ENCODE assay signal across 1 cellular context in the genomic region with DNA sequence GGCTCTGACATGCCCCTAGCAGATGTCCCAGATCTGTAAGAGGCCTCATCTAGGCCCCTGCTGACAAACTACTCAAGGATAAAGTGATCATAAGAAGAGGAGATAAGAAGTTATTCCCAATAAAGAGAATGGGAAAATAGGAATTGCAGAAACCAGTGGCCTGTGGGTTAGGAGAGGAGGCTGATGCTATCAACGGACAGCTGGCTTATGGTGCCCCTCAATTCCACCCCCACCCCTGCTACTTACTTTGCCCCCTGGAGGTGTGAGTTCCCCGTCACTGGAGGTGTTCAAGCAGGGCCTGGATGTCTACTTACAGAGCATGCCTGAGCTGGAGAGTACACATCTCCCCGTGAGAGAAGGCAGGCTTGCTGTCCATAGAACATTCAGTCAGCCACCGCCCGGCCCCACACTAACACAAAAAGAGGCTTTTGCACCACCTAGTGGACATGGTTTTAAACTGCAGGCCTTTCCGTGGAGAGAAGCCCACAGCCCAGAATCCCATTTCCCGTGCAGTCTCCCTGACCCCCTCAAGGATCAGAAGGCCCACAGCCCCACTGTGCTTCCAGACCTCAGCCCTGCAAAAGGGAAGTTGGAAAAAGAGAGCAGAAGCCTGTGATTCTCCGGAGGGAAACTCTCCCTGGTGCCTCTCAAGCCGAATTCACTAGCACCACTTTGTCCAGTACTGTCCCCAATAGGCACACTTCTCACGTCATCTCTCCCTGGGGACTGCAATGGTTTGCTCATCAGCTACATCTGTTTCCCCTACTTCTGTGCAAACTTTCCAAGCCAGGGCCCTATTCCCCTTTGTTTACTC.
A peak's percentile ranks its signal among the peaks of the same experiment; 100 is the strongest.
TF ChIP-seq lines count a peak whose summit lies in the region.

No MANE protein-coding gene starts in this region.

TF ChIP-seq in HepG2, 621 proteins besides CTCF, POLR2A, EP300 and RAD21 (continued from another document and continues in another):
- no peak for TF ChIP-seq GMEB1 (CRISPR knock-in tag; IDR thresholded peaks at IDR 0.05; ENCODE audit: borderline replicate concordance)
- TF ChIP-seq ZNF572 (CRISPR knock-in tag; IDR thresholded peaks at IDR 0.05), result 0 out of 2 replicates have a peak, but pooled peaks have one; percentile 31
- 0 out of 2 replicates have a peak, but pooled peaks have one; percentile 45 for TF ChIP-seq ZNF614 (CRISPR knock-in tag; IDR thresholded peaks at IDR 0.05; ENCODE audit: borderline replicate concordance)
- TF ChIP-seq AGO2 (optimal IDR thresholded peaks at IDR 0.05; ENCODE audit: low read depth, low read length), result no peak
- TF ChIP-seq ZNF710 (CRISPR knock-in tag; IDR thresholded peaks at IDR 0.05; ENCODE audit: borderline replicate concordance), result no peak
- 0 out of 2 replicates have a peak, but pooled peaks have one; percentile 23 for TF ChIP-seq ARNT2 (CRISPR knock-in tag; IDR thresholded peaks at IDR 0.05; ENCODE audit: low read depth)
- TF ChIP-seq, protein P1, sequence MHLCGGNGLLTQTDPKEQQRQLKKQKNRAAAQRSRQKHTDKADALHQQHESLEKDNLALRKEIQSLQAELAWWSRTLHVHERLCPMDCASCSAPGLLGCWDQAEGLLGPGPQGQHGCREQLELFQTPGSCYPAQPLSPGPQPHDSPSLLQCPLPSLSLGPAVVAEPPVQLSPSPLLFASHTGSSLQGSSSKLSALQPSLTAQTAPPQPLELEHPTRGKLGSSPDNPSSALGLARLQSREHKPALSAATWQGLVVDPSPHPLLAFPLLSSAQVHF (CRISPR knock-in tag; IDR thresholded peaks at IDR 0.05), result no peak
- no peak for TF ChIP-seq GTF3A (CRISPR knock-in tag; conservative IDR thresholded peaks at IDR 0.05)
- no peak for TF ChIP-seq NFE2 (CRISPR knock-in tag; IDR thresholded peaks at IDR 0.05)
- no peak for TF ChIP-seq HMGXB3 (CRISPR knock-in tag; IDR thresholded peaks at IDR 0.05; ENCODE audit: borderline replicate concordance)
- TF ChIP-seq ZNF512 (CRISPR knock-in tag; IDR thresholded peaks at IDR 0.05), result no peak
- TF ChIP-seq, protein P2, sequence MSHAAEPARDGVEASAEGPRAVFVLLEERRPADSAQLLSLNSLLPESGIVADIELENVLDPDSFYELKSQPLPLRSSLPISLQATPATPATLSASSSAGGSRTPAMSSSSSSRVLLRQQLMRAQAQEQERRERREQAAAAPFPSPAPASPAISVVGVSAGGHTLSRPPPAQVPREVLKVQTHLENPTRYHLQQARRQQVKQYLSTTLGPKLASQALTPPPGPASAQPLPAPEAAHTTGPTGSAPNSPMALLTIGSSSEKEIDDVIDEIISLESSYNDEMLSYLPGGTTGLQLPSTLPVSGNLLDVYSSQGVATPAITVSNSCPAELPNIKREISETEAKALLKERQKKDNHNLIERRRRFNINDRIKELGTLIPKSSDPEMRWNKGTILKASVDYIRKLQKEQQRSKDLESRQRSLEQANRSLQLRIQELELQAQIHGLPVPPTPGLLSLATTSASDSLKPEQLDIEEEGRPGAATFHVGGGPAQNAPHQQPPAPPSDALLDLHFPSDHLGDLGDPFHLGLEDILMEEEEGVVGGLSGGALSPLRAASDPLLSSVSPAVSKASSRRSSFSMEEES (CRISPR knock-in tag; IDR thresholded peaks at IDR 0.05), result no peak
- no peak for TF ChIP-seq NR2F2 (IDR thresholded peaks at IDR 0.05; ENCODE audit: borderline replicate concordance, low read depth)
- no peak for TF ChIP-seq GMEB2 (CRISPR knock-in tag; IDR thresholded peaks at IDR 0.05; ENCODE audit: low read depth)
- TF ChIP-seq ZFAT (CRISPR knock-in tag; conservative IDR thresholded peaks at IDR 0.05), result no peak
- no peak for TF ChIP-seq ONECUT2 (CRISPR knock-in tag; IDR thresholded peaks at IDR 0.05)
- TF ChIP-seq ZNF292 (CRISPR knock-in tag; IDR thresholded peaks at IDR 0.05; ENCODE audit: borderline replicate concordance, low read depth), result no peak
- TF ChIP-seq ZNF790 (CRISPR knock-in tag; IDR thresholded peaks at IDR 0.05; ENCODE audit: borderline replicate concordance), result no peak
- peak; percentile 25 for TF ChIP-seq YY1 (IDR thresholded peaks at IDR 0.05; ENCODE audit: insufficient read depth, insufficient replicate concordance, low read depth, low read length)
- TF ChIP-seq ZBTB39 (CRISPR knock-in tag; IDR thresholded peaks at IDR 0.05), result no peak
- no peak for TF ChIP-seq HNRNPL (IDR thresholded peaks at IDR 0.05; ENCODE audit: low read depth, low read length)
- TF ChIP-seq, protein P3, sequence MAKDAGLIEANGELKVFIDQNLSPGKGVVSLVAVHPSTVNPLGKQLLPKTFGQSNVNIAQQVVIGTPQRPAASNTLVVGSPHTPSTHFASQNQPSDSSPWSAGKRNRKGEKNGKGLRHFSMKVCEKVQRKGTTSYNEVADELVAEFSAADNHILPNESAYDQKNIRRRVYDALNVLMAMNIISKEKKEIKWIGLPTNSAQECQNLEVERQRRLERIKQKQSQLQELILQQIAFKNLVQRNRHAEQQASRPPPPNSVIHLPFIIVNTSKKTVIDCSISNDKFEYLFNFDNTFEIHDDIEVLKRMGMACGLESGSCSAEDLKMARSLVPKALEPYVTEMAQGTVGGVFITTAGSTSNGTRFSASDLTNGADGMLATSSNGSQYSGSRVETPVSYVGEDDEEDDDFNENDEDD (CRISPR knock-in tag; IDR thresholded peaks at IDR 0.05; ENCODE audit: borderline replicate concordance), result no peak
- 0 out of 2 replicates have a peak, but pooled peaks have one; percentile 32 for TF ChIP-seq FOXC1 (CRISPR knock-in tag; IDR thresholded peaks at IDR 0.05; ENCODE audit: borderline replicate concordance)
- no peak for TF ChIP-seq CBX2 (IDR thresholded peaks at IDR 0.05; ENCODE audit: low read depth, low read length)
- no peak for TF ChIP-seq CBX2 (CRISPR knock-in tag; IDR thresholded peaks at IDR 0.05; ENCODE audit: low read depth)
- TF ChIP-seq ZBTB7A (CRISPR knock-in tag; IDR thresholded peaks at IDR 0.05), result 0 out of 2 replicates have a peak, but pooled peaks have one; percentile 20
- no peak for TF ChIP-seq KDM5A (IDR thresholded peaks at IDR 0.05; ENCODE audit: borderline replicate concordance, low read length)
- no peak for TF ChIP-seq MYNN (CRISPR knock-in tag; IDR thresholded peaks at IDR 0.05; ENCODE audit: low read depth)
- no peak for TF ChIP-seq ZNF335 (CRISPR knock-in tag; IDR thresholded peaks at IDR 0.05)
- TF ChIP-seq ZNF605 (CRISPR knock-in tag; IDR thresholded peaks at IDR 0.05), result no peak
- no peak for TF ChIP-seq SOX13 (IDR thresholded peaks at IDR 0.05)
- TF ChIP-seq SOX13 (CRISPR knock-in tag; conservative IDR thresholded peaks at IDR 0.05 in 1 of 2, IDR thresholded peaks at IDR 0.05 in 1 of 2), result no peak
- TF ChIP-seq ZNF432 (CRISPR knock-in tag; IDR thresholded peaks at IDR 0.05; ENCODE audit: borderline replicate concordance), result no peak
- TF ChIP-seq HOXA3 (CRISPR knock-in tag; IDR thresholded peaks at IDR 0.05), result peak; percentile 44
- no peak for TF ChIP-seq NONO (IDR thresholded peaks at IDR 0.05)
- no peak for TF ChIP-seq NONO (CRISPR knock-in tag; conservative IDR thresholded peaks at IDR 0.05)
- TF ChIP-seq PTBP1 (IDR thresholded peaks at IDR 0.05; ENCODE audit: low read depth, low read length, poor library complexity, severe bottlenecking), result no peak
- no peak for TF ChIP-seq MLX (CRISPR knock-in tag; IDR thresholded peaks at IDR 0.05)
